In the genomic region with DNA sequence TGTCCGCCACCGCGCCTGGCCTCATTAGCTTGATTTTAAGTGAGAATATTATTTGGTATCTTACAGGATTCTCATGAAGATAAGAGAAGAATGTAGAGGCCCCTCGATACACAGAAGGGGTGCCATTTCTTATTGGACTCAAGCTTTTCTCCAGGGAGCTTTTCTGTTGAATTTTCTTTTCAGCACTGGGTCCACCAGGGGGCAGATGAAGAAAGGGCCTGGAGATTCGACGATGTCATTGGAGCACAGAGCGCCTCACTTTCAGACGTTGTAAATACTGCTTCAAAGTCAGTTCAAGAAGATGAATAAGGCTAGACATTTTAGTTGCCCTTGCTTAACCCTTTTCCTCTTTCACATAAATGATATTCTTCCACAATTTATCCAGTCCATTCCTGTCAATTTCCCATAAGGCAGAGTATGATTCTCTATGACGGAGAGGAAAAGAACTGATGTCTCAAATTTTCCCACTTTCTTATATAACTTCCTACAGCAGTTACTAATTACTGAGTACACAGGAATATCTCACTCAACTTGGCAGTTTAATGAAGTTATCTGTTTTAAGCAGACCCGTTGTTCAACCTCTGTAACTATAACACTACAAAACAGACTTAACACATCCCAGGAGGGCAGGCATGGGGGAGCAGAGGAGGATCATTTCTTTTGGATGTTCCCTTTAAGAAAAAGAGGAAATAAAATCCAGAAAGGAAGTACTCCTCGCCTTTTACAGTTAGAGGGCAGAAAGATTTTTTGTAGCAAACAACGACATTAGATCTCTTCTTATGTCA, we compare ENCODE assay signal across 1 cellular context.
TF ChIP-seq lines count a peak whose summit lies in the region.

No MANE protein-coding gene starts in this region.

TF ChIP-seq in K562, 482 proteins besides CTCF, POLR2A, EP300 and RAD21 (continued from another document and continues in another):
- TF ChIP-seq, protein P1, sequence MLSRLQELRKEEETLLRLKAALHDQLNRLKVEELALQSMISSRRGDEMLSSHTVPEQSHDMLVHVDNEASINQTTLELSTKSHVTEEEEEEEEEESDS (CRISPR knock-in tag; IDR thresholded peaks at IDR 0.05): no peak
- TF ChIP-seq ATF1 (CRISPR knock-in tag; IDR thresholded peaks at IDR 0.05) (no peak), ATF1 (tag; IDR thresholded peaks at IDR 0.05) (peak; percentile 37), CSDE1 (IDR thresholded peaks at IDR 0.05) (no peak), MAFK (IDR thresholded peaks at IDR 0.05; ENCODE audit: low read length) (no peak), POLR2B (IDR thresholded peaks at IDR 0.05; ENCODE audit: low read depth, partially characterized antibody) (no peak), JUND (IDR thresholded peaks at IDR 0.05; ENCODE audit: borderline replicate concordance, low read depth, low read length) (peak; percentile 68; the same call in 1 of the 2 replicates), JUND (tag; IDR thresholded peaks at IDR 0.05; ENCODE audit: borderline replicate concordance, low read depth, low read length) (no peak), PHB (CRISPR knock-in tag; IDR thresholded peaks at IDR 0.05) (no peak), NBN (IDR thresholded peaks at IDR 0.05; ENCODE audit: low read depth) (no peak), SRF (CRISPR knock-in tag; IDR thresholded peaks at IDR 0.05) (no peak), ZNF311 (CRISPR knock-in tag; IDR thresholded peaks at IDR 0.05) (no peak), GABPB1 (CRISPR knock-in tag; IDR thresholded peaks at IDR 0.05) (no peak), CC2D1A (IDR thresholded peaks at IDR 0.05) (peak; percentile 56), TAL1 (IDR thresholded peaks at IDR 0.05) (peak; percentile 49; the same call in 1 of the 2 replicates), TRIM28 (IDR thresholded peaks at IDR 0.05) (no peak), TCF3 (CRISPR knock-in tag; IDR thresholded peaks at IDR 0.05) (peak; percentile 66), SMAD4 (CRISPR knock-in tag; conservative IDR thresholded peaks at IDR 0.05) (peak; percentile 30; the same call in 1 of the 2 replicates), SIN3A (IDR thresholded peaks at IDR 0.05; ENCODE audit: borderline replicate concordance in 2 of 2, control insufficient read depth in 1 of 2, low read depth in 2 of 2, low read length in 2 of 2) (no peak), NFE2 (IDR thresholded peaks at IDR 0.05; ENCODE audit: low read depth) (peak; percentile 37; the same call in 1 of the 2 replicates), HDAC1 (IDR thresholded peaks at IDR 0.05) (no peak), ZEB2 (IDR thresholded peaks at IDR 0.05) (no peak), KAT7 (CRISPR knock-in tag; IDR thresholded peaks at IDR 0.05; ENCODE audit: borderline replicate concordance) (0 out of 2 replicates have a peak, but pooled peaks have one; percentile 4), CBFA2T3 (IDR thresholded peaks at IDR 0.05) (peak; percentile 53), ARID1B (IDR thresholded peaks at IDR 0.05) (peak; percentile 64), RCOR1 (IDR thresholded peaks at IDR 0.05; ENCODE audit: borderline replicate concordance in 1 of 2, low read depth in 2 of 2, low read length in 2 of 2) (peak in 1 of 2 experiments; percentile 41; a peak in 1 of 4 replicates), MEF2D (tag; conservative IDR thresholded peaks at IDR 0.05; ENCODE audit: low read depth) (no peak), SPI1 (IDR thresholded peaks at IDR 0.05; ENCODE audit: borderline replicate concordance, low read depth, low read length) (0 out of 2 replicates have a peak, but pooled peaks have one; percentile 29), SMAD3 (CRISPR knock-in tag; conservative IDR thresholded peaks at IDR 0.05) (0 out of 2 replicates have a peak, but pooled peaks have one; percentile 33), EZH2 (IDR thresholded peaks at IDR 0.05; ENCODE audit: borderline replicate concordance, low read depth, low read length) (no peak), RBM34 (IDR thresholded peaks at IDR 0.05; ENCODE audit: borderline replicate concordance, insufficient read depth, low read length) (no peak), HDAC3 (IDR thresholded peaks at IDR 0.05; ENCODE audit: borderline replicate concordance, partially characterized antibody) (no peak), ARID2 (IDR thresholded peaks at IDR 0.05) (peak; percentile 75), ZNF23 (CRISPR knock-in tag; IDR thresholded peaks at IDR 0.05) (no peak), HLTF (IDR thresholded peaks at IDR 0.05) (no peak), ZNF347 (CRISPR knock-in tag; IDR thresholded peaks at IDR 0.05; ENCODE audit: low read depth) (no peak)
- TF ChIP-seq, protein P2, sequence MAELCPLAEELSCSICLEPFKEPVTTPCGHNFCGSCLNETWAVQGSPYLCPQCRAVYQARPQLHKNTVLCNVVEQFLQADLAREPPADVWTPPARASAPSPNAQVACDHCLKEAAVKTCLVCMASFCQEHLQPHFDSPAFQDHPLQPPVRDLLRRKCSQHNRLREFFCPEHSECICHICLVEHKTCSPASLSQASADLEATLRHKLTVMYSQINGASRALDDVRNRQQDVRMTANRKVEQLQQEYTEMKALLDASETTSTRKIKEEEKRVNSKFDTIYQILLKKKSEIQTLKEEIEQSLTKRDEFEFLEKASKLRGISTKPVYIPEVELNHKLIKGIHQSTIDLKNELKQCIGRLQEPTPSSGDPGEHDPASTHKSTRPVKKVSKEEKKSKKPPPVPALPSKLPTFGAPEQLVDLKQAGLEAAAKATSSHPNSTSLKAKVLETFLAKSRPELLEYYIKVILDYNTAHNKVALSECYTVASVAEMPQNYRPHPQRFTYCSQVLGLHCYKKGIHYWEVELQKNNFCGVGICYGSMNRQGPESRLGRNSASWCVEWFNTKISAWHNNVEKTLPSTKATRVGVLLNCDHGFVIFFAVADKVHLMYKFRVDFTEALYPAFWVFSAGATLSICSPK (IDR thresholded peaks at IDR 0.05; ENCODE audit: borderline replicate concordance): no peak
- TF ChIP-seq, protein P3, sequence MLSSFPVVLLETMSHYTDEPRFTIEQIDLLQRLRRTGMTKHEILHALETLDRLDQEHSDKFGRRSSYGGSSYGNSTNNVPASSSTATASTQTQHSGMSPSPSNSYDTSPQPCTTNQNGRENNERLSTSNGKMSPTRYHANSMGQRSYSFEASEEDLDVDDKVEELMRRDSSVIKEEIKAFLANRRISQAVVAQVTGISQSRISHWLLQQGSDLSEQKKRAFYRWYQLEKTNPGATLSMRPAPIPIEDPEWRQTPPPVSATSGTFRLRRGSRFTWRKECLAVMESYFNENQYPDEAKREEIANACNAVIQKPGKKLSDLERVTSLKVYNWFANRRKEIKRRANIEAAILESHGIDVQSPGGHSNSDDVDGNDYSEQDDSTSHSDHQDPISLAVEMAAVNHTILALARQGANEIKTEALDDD (IDR thresholded peaks at IDR 0.05): peak; percentile 67
- TF ChIP-seq, protein P4, sequence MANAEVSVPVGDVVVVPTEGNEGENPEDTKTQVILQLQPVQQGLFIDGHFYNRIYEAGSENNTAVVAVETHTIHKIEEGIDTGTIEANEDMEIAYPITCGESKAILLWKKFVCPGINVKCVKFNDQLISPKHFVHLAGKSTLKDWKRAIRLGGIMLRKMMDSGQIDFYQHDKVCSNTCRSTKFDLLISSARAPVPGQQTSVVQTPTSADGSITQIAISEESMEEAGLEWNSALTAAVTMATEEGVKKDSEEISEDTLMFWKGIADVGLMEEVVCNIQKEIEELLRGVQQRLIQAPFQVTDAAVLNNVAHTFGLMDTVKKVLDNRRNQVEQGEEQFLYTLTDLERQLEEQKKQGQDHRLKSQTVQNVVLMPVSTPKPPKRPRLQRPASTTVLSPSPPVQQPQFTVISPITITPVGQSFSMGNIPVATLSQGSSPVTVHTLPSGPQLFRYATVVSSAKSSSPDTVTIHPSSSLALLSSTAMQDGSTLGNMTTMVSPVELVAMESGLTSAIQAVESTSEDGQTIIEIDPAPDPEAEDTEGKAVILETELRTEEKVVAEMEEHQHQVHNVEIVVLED (CRISPR knock-in tag; IDR thresholded peaks at IDR 0.05): no peak
- TF ChIP-seq, protein P5, sequence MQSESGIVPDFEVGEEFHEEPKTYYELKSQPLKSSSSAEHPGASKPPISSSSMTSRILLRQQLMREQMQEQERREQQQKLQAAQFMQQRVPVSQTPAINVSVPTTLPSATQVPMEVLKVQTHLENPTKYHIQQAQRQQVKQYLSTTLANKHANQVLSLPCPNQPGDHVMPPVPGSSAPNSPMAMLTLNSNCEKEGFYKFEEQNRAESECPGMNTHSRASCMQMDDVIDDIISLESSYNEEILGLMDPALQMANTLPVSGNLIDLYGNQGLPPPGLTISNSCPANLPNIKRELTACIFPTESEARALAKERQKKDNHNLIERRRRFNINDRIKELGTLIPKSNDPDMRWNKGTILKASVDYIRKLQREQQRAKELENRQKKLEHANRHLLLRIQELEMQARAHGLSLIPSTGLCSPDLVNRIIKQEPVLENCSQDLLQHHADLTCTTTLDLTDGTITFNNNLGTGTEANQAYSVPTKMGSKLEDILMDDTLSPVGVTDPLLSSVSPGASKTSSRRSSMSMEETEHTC (IDR thresholded peaks at IDR 0.05): no peak
- TF ChIP-seq, protein P6, sequence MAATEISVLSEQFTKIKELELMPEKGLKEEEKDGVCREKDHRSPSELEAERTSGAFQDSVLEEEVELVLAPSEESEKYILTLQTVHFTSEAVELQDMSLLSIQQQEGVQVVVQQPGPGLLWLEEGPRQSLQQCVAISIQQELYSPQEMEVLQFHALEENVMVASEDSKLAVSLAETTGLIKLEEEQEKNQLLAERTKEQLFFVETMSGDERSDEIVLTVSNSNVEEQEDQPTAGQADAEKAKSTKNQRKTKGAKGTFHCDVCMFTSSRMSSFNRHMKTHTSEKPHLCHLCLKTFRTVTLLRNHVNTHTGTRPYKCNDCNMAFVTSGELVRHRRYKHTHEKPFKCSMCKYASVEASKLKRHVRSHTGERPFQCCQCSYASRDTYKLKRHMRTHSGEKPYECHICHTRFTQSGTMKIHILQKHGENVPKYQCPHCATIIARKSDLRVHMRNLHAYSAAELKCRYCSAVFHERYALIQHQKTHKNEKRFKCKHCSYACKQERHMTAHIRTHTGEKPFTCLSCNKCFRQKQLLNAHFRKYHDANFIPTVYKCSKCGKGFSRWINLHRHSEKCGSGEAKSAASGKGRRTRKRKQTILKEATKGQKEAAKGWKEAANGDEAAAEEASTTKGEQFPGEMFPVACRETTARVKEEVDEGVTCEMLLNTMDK (IDR thresholded peaks at IDR 0.05; ENCODE audit: borderline replicate concordance, insufficient read depth, low read depth, low read length, poor library complexity, severe bottlenecking): peak; percentile 44
- TF ChIP-seq, protein P7, sequence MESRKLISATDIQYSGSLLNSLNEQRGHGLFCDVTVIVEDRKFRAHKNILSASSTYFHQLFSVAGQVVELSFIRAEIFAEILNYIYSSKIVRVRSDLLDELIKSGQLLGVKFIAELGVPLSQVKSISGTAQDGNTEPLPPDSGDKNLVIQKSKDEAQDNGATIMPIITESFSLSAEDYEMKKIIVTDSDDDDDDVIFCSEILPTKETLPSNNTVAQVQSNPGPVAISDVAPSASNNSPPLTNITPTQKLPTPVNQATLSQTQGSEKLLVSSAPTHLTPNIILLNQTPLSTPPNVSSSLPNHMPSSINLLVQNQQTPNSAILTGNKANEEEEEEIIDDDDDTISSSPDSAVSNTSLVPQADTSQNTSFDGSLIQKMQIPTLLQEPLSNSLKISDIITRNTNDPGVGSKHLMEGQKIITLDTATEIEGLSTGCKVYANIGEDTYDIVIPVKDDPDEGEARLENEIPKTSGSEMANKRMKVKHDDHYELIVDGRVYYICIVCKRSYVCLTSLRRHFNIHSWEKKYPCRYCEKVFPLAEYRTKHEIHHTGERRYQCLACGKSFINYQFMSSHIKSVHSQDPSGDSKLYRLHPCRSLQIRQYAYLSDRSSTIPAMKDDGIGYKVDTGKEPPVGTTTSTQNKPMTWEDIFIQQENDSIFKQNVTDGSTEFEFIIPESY (CRISPR knock-in tag; IDR thresholded peaks at IDR 0.05): peak; percentile 25; the same call in 1 of the 2 replicates
- TF ChIP-seq, protein P8, sequence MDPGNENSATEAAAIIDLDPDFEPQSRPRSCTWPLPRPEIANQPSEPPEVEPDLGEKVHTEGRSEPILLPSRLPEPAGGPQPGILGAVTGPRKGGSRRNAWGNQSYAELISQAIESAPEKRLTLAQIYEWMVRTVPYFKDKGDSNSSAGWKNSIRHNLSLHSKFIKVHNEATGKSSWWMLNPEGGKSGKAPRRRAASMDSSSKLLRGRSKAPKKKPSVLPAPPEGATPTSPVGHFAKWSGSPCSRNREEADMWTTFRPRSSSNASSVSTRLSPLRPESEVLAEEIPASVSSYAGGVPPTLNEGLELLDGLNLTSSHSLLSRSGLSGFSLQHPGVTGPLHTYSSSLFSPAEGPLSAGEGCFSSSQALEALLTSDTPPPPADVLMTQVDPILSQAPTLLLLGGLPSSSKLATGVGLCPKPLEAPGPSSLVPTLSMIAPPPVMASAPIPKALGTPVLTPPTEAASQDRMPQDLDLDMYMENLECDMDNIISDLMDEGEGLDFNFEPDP (CRISPR knock-in tag; IDR thresholded peaks at IDR 0.05): no peak
- TF ChIP-seq, protein P9, sequence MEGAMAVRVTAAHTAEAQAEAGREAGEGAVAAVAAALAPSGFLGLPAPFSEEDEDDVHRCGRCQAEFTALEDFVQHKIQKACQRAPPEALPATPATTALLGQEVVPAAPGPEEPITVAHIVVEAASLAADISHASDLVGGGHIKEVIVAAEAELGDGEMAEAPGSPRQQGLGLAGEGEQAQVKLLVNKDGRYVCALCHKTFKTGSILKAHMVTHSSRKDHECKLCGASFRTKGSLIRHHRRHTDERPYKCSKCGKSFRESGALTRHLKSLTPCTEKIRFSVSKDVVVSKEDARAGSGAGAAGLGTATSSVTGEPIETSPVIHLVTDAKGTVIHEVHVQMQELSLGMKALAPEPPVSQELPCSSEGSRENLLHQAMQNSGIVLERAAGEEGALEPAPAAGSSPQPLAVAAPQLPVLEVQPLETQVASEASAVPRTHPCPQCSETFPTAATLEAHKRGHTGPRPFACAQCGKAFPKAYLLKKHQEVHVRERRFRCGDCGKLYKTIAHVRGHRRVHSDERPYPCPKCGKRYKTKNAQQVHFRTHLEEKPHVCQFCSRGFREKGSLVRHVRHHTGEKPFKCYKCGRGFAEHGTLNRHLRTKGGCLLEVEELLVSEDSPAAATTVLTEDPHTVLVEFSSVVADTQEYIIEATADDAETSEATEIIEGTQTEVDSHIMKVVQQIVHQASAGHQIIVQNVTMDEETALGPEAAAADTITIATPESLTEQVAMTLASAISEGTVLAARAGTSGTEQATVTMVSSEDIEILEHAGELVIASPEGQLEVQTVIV (CRISPR knock-in tag; IDR thresholded peaks at IDR 0.05; ENCODE audit: borderline replicate concordance): no peak
- TF ChIP-seq, protein P10, sequence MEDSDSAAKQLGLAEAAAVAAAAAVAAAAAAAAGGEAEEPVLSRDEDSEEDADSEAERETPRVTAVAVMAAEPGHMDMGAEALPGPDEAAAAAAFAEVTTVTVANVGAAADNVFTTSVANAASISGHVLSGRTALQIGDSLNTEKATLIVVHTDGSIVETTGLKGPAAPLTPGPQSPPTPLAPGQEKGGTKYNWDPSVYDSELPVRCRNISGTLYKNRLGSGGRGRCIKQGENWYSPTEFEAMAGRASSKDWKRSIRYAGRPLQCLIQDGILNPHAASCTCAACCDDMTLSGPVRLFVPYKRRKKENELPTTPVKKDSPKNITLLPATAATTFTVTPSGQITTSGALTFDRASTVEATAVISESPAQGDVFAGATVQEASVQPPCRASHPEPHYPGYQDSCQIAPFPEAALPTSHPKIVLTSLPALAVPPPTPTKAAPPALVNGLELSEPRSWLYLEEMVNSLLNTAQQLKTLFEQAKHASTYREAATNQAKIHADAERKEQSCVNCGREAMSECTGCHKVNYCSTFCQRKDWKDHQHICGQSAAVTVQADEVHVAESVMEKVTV (CRISPR knock-in tag; IDR thresholded peaks at IDR 0.05): peak; percentile 87
